Comparison of ENCODE assay signal across 27 cellular contexts in genomic region chr7:52586704-52587103, GRCh38.
"Had no signal": no experiment of that assay in that cellular context is flagged by ENCODE, and none has a peak within 500 bp of the region (broad histone marks: within the 10 kb centered on the region; RNA-seq: fewer than 3 reads in every experiment).

No MANE protein-coding gene starts in this region.

- H3K4me3 Mint-ChIP-seq: activated naive CD4-positive, alpha-beta T cell treated with anti-CD3 and anti-CD28 coated beads, Interleukin-2, amount 10 ng/mL, durations not matched to agents 7 days and 5 days; immature natural killer cell; mesothelial cell of epicardium; natural killer cell; stimulated activated naive CD8-positive, alpha-beta T cell treated with anti-CD3 and anti-CD28 coated beads, Interleukin-15, Interleukin-2, amounts not matched to agents 100 ng/mL and 50 ng/mL, for 24 hours; T-helper 1 cell treated with Interleukin-12 subunit alpha and Interleukin-12 subunit beta and Interleukin-4 antibody, amounts not matched to agents 30 μg/mL and 1 μg/mL, for 36 hours had no signal

- H3K27me3 ChIP-seq: heart right ventricle, left lung, neutrophil, ovary, right atrium auricular region, thyroid gland had no signal

- DNase-seq: activated CD4-positive, alpha-beta T cell treated with anti-CD3 and anti-CD28 coated beads for 4 hours; activated CD4-positive, alpha-beta T cell treated with anti-CD3 and anti-CD28 coated beads, Interleukin-2, amount 50 U/mL, for 48 hours; activated CD4-positive, CD25-positive, alpha-beta regulatory T cell; activated effector memory CD4-positive, alpha-beta T cell treated with anti-CD3 and anti-CD28 coated beads, Interleukin-2, amount 50 U/mL, for 16 hours; activated naive CD4-positive, alpha-beta T cell treated with anti-CD3 and anti-CD28 coated beads, Interleukin-2, amount 10 ng/mL, durations not matched to agents 7 days and 5 days; amygdala; cortex of kidney; foreskin fibroblast; heart right ventricle; immature natural killer cell; kidney glomerular epithelial cell; left lung; natural killer cell; ovary; stimulated activated CD4-positive, alpha-beta T cell treated with anti-CD3 and anti-CD28 coated beads, Interleukin-12 subunit alpha, Interleukin-12 subunit beta, amount 100 ng/mL, for 4 hours; substantia nigra; T1000; thyroid gland had no signal

- H3K27me3 Mint-ChIP-seq: activated naive CD4-positive, alpha-beta T cell treated with anti-CD3 and anti-CD28 coated beads, Interleukin-2, amount 10 ng/mL, durations not matched to agents 7 days and 5 days; stimulated activated naive CD8-positive, alpha-beta T cell treated with anti-CD3 and anti-CD28 coated beads, Interleukin-15, Interleukin-2, amounts not matched to agents 100 ng/mL and 50 ng/mL, for 24 hours had no signal

- H3K4me1 ChIP-seq: heart right ventricle, left lung, prostate gland, right atrium auricular region, thyroid gland had no signal

- H3K27ac Mint-ChIP-seq: activated naive CD4-positive, alpha-beta T cell treated with anti-CD3 and anti-CD28 coated beads, Interleukin-2, amount 10 ng/mL, durations not matched to agents 7 days and 5 days; immature natural killer cell; mesothelial cell of epicardium; natural killer cell; stimulated activated naive CD8-positive, alpha-beta T cell treated with anti-CD3 and anti-CD28 coated beads, Interleukin-15, Interleukin-2, amounts not matched to agents 100 ng/mL and 50 ng/mL, for 24 hours; T-helper 1 cell treated with Interleukin-12 subunit alpha and Interleukin-12 subunit beta and Interleukin-4 antibody, amounts not matched to agents 30 μg/mL and 1 μg/mL, for 36 hours had no signal

- H3K27ac ChIP-seq: cardiac muscle cell, heart right ventricle, left lung, neutrophil, ovary, prostate gland, right atrium auricular region, thyroid gland had no signal

- H3K4me1 Mint-ChIP-seq: activated naive CD4-positive, alpha-beta T cell treated with anti-CD3 and anti-CD28 coated beads, Interleukin-2, amount 10 ng/mL, durations not matched to agents 7 days and 5 days; immature natural killer cell; mesothelial cell of epicardium; natural killer cell had no signal

- FAIRE-seq: endometrium had no signal

- H3K9me3 ChIP-seq: neutrophil, ovary, prostate gland, thyroid gland had no signal

- H3K4me3 ChIP-seq: cardiac muscle cell, heart right ventricle, left lung, lung, ovary, prostate gland, right atrium auricular region, thyroid gland had no signal

- H3K36me3 Mint-ChIP-seq: activated naive CD4-positive, alpha-beta T cell treated with anti-CD3 and anti-CD28 coated beads, Interleukin-2, amount 10 ng/mL, durations not matched to agents 7 days and 5 days; immature natural killer cell; mesothelial cell of epicardium; natural killer cell had no signal

- H3K36me3 ChIP-seq: cardiac muscle cell, heart right ventricle, left lung, neutrophil, ovary, prostate gland, right atrium auricular region, thyroid gland had no signal

- ATAC-seq: heart right ventricle, left lung, natural killer cell had no signal
